ENCODE assay signal across 8 cellular contexts in the genomic region with DNA sequence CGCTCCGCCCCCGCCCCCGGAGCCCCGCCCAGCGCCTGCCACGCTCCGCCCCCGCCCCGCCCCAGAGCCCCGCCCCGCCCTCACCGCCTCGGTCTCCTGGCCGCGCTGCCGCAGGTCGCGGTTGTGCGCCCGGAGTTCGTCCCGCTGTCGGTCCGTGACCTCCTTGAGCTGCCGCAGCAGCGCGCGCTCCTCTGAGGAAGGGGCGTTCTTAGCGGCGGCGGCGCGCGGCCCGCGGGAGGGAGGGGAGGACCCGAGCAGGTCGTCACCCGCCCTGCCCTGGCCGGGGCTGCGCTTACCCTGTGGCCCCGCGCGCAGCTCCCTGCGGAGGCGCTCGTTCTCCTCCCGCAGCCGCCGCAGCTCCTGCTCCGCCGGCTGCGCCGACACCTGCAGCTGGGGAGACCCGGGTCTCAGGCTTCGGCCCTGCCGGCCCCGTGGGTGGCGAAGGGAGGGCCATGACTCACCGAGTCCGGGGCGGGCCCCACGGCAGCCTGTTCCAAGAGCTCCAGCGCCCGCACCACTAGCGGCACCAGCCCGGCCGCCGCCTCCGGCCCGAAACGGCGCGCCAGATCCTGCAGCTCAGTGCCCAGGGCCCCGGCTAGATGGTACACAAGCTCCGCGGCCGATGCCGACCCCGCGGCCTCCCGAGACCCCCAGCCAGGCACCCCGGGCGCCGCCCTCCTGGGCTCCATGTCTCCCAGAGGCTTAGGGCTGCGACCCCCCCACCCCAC. TPM values are rescaled to one million over a fixed set of nuclear protein-coding genes. Genes with fewer than 3 reads are reported as not detected.
DNase-seq lines count a peak whose midpoint lies in the region; ATAC-seq and TF ChIP-seq lines count a peak whose summit lies in the region.

No MANE protein-coding gene starts in this region.

- H3K79me2 ChIP-seq in OCI-LY3 (ENCODE audit: low read length) (no peaks in the 10 kb centered on the region), neural progenitor cell (ENCODE audit: low read depth) (no peaks in the 10 kb centered on the region)

- H3K4me3 ChIP-seq in AG10803 (ENCODE audit: low read length) (peak overlapping the region; percentile 64), OCI-LY3 (ENCODE audit: low read length) (peak overlapping the region; percentile 86), fibroblast of the aortic adventitia (ENCODE audit: low read depth, low read length) (peak overlapping the region; percentile 68), neural progenitor cell (peak overlapping the region; percentile 69)

- TF ChIP-seq CTCF in AG10803 (conservative IDR thresholded peaks at IDR 0.05; ENCODE audit: low read length), result no peak
- TF ChIP-seq CTCF in OCI-LY3 (IDR thresholded peaks at IDR 0.05; ENCODE audit: low read depth, low read length), result peak; percentile 7; the same call in 1 of the 2 replicates
- TF ChIP-seq CTCF in fibroblast of the aortic adventitia (IDR thresholded peaks at IDR 0.05; ENCODE audit: insufficient read depth, low read length), result no peak
- TF ChIP-seq CTCF in neural progenitor cell (IDR thresholded peaks at IDR 0.05), result no peak

- H3K4me2 ChIP-seq in OCI-LY3 (ENCODE audit: low read length) (peak overlapping the region; percentile 92), neural progenitor cell (peak overlapping the region; percentile 94)

- peaks cover 14% of the 10 kb centered on the region; the same call in 1 of the 2 replicates for H4K20me1 ChIP-seq in OCI-LY3 (ENCODE audit: insufficient read depth, low read length)
- H4K20me1 ChIP-seq in neural progenitor cell (ENCODE audit: low read depth), result peaks cover 46% of the 10 kb centered on the region

- peaks cover 24% of the 10 kb centered on the region for H3K36me3 ChIP-seq in OCI-LY3 (replicated peaks; ENCODE audit: low read depth, low read length)
- peaks cover 7% of the 10 kb centered on the region for H3K36me3 ChIP-seq in neural progenitor cell

- no peak overlapping the region for H3K4me3 Mint-ChIP-seq in neural progenitor cell

- H3F3A ChIP-seq in neural progenitor cell (ENCODE audit: low read depth), result peaks cover 63% of the 10 kb centered on the region

- peaks cover 8% of the 10 kb centered on the region for H3K27me3 Mint-ChIP-seq in neural progenitor cell (ENCODE audit: insufficient read depth, low read depth)

- no peaks in the 10 kb centered on the region for H3K9me3 ChIP-seq in OCI-LY3 (ENCODE audit: insufficient read depth, low read length)
- H3K9me3 ChIP-seq in neural progenitor cell (ENCODE audit: low read depth), result no peaks in the 10 kb centered on the region

- ATAC-seq in GM19025 (IDR thresholded peaks at IDR 0.05; ENCODE audit: low read depth, unreplicated experiment), result peak; percentile 39
- peak; percentile 49 for ATAC-seq in HG03280 (IDR thresholded peaks at IDR 0.05; ENCODE audit: unreplicated experiment)

- no peaks in the 10 kb centered on the region for H3K27me3 ChIP-seq in OCI-LY3 (ENCODE audit: low read depth, low read length)
- peaks cover 38% of the 10 kb centered on the region for H3K27me3 ChIP-seq in neural progenitor cell

- peak; percentile 85 for DNase-seq in AG10803 (ENCODE audit: low read depth)
- peak; percentile 51 to 69 for DNase-seq in activated T-helper 1 cell treated with anti-CD3 and anti-CD28 coated beads, Interleukin-2, amount 50 U/mL, for 16 hours (ENCODE audit: low read depth in 1 of 2, low spot score in 1 of 2)
- peak; percentile 83 for DNase-seq in fibroblast of the aortic adventitia (ENCODE audit: low read depth)
- peak; percentile 96 for DNase-seq in neural progenitor cell (ENCODE audit: low spot score)
- DNase-seq in stromal cell of bone marrow (ENCODE audit: low read depth), result peak; percentile 82

- no peak overlapping the region for H2AFZ ChIP-seq in OCI-LY3 (ENCODE audit: low read depth, low read length)
- no peak overlapping the region for H2AFZ ChIP-seq in neural progenitor cell (replicated peaks)

- peak overlapping the region; percentile 50 for H3K9ac ChIP-seq in OCI-LY3 (ENCODE audit: low read length)
- no peak overlapping the region for H3K9ac ChIP-seq in neural progenitor cell

- H3K27ac ChIP-seq in OCI-LY3 (ENCODE audit: low read length) (no peak overlapping the region; the same call in 1 of the 2 replicates), neural progenitor cell (peak overlapping the region; percentile 67)

- H3K27ac Mint-ChIP-seq in neural progenitor cell, result no peak overlapping the region

- H3K4me1 ChIP-seq in OCI-LY3 (ENCODE audit: low read length) (peaks cover 32% of the 10 kb centered on the region), neural progenitor cell (peaks cover 11% of the 10 kb centered on the region)

- H3K9me3 Mint-ChIP-seq in neural progenitor cell, result no peaks in the 10 kb centered on the region

- H3K4me1 Mint-ChIP-seq in neural progenitor cell, result peaks cover 25% of the 10 kb centered on the region

- peaks cover 19% of the 10 kb centered on the region for H3K36me3 Mint-ChIP-seq in neural progenitor cell

RNA-seq across cellular contexts. Expression of gene RILP, which starts 0.4 kb away (rescaled TPM):
- total RNA-seq in fibroblast of the aortic adventitia (ENCODE audit: low replicate concordance) (9.7 and 10.7 TPM in 2 replicates), neural progenitor cell (ENCODE audit: low replicate concordance) (0.13 and 2.8 TPM in 2 replicates)

RNA-seq across cellular contexts. Expression of gene SCARF1, which starts 3.7 kb away (rescaled TPM):
- total RNA-seq in fibroblast of the aortic adventitia (ENCODE audit: low replicate concordance), result 0.90 and 1.3 TPM in 2 replicates
- total RNA-seq in neural progenitor cell (ENCODE audit: low replicate concordance), result 1.1 TPM in 1 of 2 replicates, not detected in the other

RNA-seq across cellular contexts. Expression of gene SLC43A2, which starts 20.6 kb away (rescaled TPM):
- 3.0 and 9.3 TPM in 2 replicates for total RNA-seq in fibroblast of the aortic adventitia (ENCODE audit: low replicate concordance)
- total RNA-seq in neural progenitor cell (ENCODE audit: low replicate concordance), result 6.8 and 18.4 TPM in 2 replicates

RNA-seq across cellular contexts. Expression of gene PRPF8, which starts 35.4 kb away (rescaled TPM):
- 59.7 and 138 TPM in 2 replicates for total RNA-seq in fibroblast of the aortic adventitia (ENCODE audit: low replicate concordance)
- 119 and 173 TPM in 2 replicates for total RNA-seq in neural progenitor cell (ENCODE audit: low replicate concordance)
